29 cellular contexts compared by ENCODE assay signal in genomic region chr10:75083972-75084833, GRCh38. TPM values are rescaled to one million over a fixed set of nuclear protein-coding genes. Genes with fewer than 3 reads are reported as not detected.
A peak's percentile ranks its signal among the peaks of the same experiment; 100 is the strongest.
DNase-seq lines count a peak whose midpoint lies in the region; ATAC-seq and TF ChIP-seq lines count a peak whose summit lies in the region.
"Had no signal": no experiment of that assay in that cellular context is flagged by ENCODE, and none has a peak within 500 bp of the region (broad histone marks: within the 10 kb centered on the region; RNA-seq: fewer than 3 reads in every experiment).

No MANE protein-coding gene starts in this region.

- no peak overlapping the region for H3K4me3 Mint-ChIP-seq in activated naive CD8-positive, alpha-beta T cell treated with anti-CD3 and anti-CD28 coated beads for 36 hours
- H3K4me3 Mint-ChIP-seq in CD4-positive, alpha-beta memory T cell = no peak overlapping the region
- H3K4me3 Mint-ChIP-seq: activated CD8-positive, alpha-beta T cell treated with anti-CD3 and anti-CD28 coated beads, Interleukin-2, amount 10 ng/mL, durations not matched to agents 7 days and 5 days; CD8-positive, alpha-beta memory T cell had no signal

- intact Hi-C loops in CD4-positive, alpha-beta memory T cell (cut with micrococcal nuclease) = no loop called here

- DNase-seq in fibroblast of mammary gland (ENCODE audit: low read depth) (peak; percentile 67), neuronal stem cell (ENCODE audit: low spot score) (no peak), NCI-H524 treated with DMSO at 0.1 percent for 48 hours (lab: John Stamatoyannopoulos, UW) (no peak)
- no peak for DNase-seq in activated naive CD8-positive, alpha-beta T cell treated with anti-CD3 and anti-CD28 coated beads for 36 hours
- DNase-seq in stimulated activated CD4-positive, alpha-beta T cell treated with anti-CD3 and anti-CD28 coated beads, Interleukin-4, amount 100 ng/mL, for 24 hours = no peak
- DNase-seq in CD4-positive, alpha-beta memory T cell = no peak
- DNase-seq: ACHN; activated CD4-positive, CD25-positive, alpha-beta regulatory T cell treated with anti-CD3 and anti-CD28 coated beads, Interleukin-2, amount 50 U/mL, for 72 hours; activated CD8-positive, alpha-beta T cell treated with anti-CD3 and anti-CD28 coated beads, Interleukin-2, amount 10 ng/mL, durations not matched to agents 7 days and 5 days; activated naive CD4-positive, alpha-beta T cell treated with Interleukin-2 at 50 U/mL for 16 hours; activated T-cell treated with anti-CD3 and anti-CD28 coated beads, Interleukin-2, amount 50 U/mL, for 1 hour; CD8-positive, alpha-beta memory T cell; cerebellar nuclear complex; DMS53; effector CD4-positive, alpha-beta T cell; GOT3; lower lobe of right lung; NCI-H1092; NCI-H2029 treated with DMSO at 0.1 percent for 48 hours; NCI-H446; occipital lobe; right lobe of liver; stimulated activated CD4-positive, alpha-beta T cell treated with anti-CD3 and anti-CD28 coated beads, Interleukin-15, amount 100 ng/mL, for 24 hours; T-helper 9 cell; uterus had no signal

- no peak overlapping the region for H2AK5ac ChIP-seq in neuronal stem cell (ENCODE audit: low read depth, low read length)

- H4K91ac ChIP-seq in neuronal stem cell (ENCODE audit: low read depth, low read length, poor library complexity) = no peak overlapping the region

- no peaks in the 10 kb centered on the region for H3K4me1 Mint-ChIP-seq in activated naive CD8-positive, alpha-beta T cell treated with anti-CD3 and anti-CD28 coated beads for 36 hours
- peaks cover 3 to 4% (median 4%) of the 10 kb centered on the region in 4 donors for H3K4me1 Mint-ChIP-seq in CD4-positive, alpha-beta memory T cell

- CTCF ChIA-PET in CD4-positive, alpha-beta memory T cell (lab: Charles Lee; ENCODE audit: partially characterized antibody) = interaction anchor here (1.2 kb wide), 1 partner anchor 14 kb away, joined by 5 read pairs; no protein-coding TSS in a partner anchor

- peak overlapping the region in 7 of 11 experiments; percentile 36 to 65 (median 56); a peak in 13 of 22 replicates for H3K4me2 ChIP-seq in BLaER1 treated with 17β-estradiol and CSF1 and Interleukin-3, amounts not matched to agents 10 nM and 100 nM
- no peak overlapping the region for H3K4me2 ChIP-seq in neuronal stem cell (ENCODE audit: insufficient read depth, low read length, poor library complexity, severe bottlenecking)

- no peak overlapping the region for H3K14ac ChIP-seq in neuronal stem cell (ENCODE audit: low read length)

- POLR2A ChIA-PET in CD4-positive, alpha-beta memory T cell (lab: Charles Lee; ENCODE audit: partially characterized antibody) = no interaction called here

- no peak overlapping the region for H2BK12ac ChIP-seq in neuronal stem cell (ENCODE audit: low read length)

- H3K27me3 ChIP-seq in BLaER1 treated with 17β-estradiol and CSF1 and Interleukin-3, amounts not matched to agents 10 nM and 100 nM = no peaks in the 10 kb centered on the region
- H3K27me3 ChIP-seq in neuronal stem cell (ENCODE audit: control insufficient read depth in 3 of 3, insufficient read depth in 3 of 3, low read depth in 1 of 3, low read length in 3 of 3) = no peaks in the 10 kb centered on the region
- no peaks in the 10 kb centered on the region for H3K27me3 ChIP-seq in CD4-positive, alpha-beta memory T cell (ENCODE audit: insufficient read depth, low read length)
- H3K27me3 ChIP-seq: ascending aorta, right lobe of liver, uterus had no signal

- peak overlapping the region; percentile 39 for H2AFZ ChIP-seq in neuronal stem cell (ENCODE audit: low read length)

- H2BK120ac ChIP-seq in neuronal stem cell (ENCODE audit: low read depth, low read length) = no peak overlapping the region

- H3K79me1 ChIP-seq in neuronal stem cell (ENCODE audit: low read depth, low read length) = peaks cover 2% of the 10 kb centered on the region

- H3K4ac ChIP-seq in neuronal stem cell (ENCODE audit: low read length) = no peak overlapping the region

- H3K27ac ChIP-seq in BLaER1 treated with 17β-estradiol and CSF1 and Interleukin-3, amounts not matched to agents 10 nM and 100 nM = no peak overlapping the region
- H3K27ac ChIP-seq in neuronal stem cell (replicated peaks; ENCODE audit: low read length) = peak overlapping the region; percentile 17
- no peak overlapping the region for H3K27ac ChIP-seq in CD4-positive, alpha-beta memory T cell (ENCODE audit: low read depth, low read length)
- H3K27ac ChIP-seq: ascending aorta, lower lobe of right lung, right lobe of liver, uterus had no signal

- no CpG with 5 or more reads among the region's 10 CpGs for WGBS in neuronal stem cell (ENCODE audit: extremely low coverage in 2 of 2, insufficient read length in 2 of 2, insufficient replicate concordance in 1 of 2), 2 donors

- no peak overlapping the region for H4K8ac ChIP-seq in neuronal stem cell (ENCODE audit: low read depth, low read length)

- H3K36me3 ChIP-seq in BLaER1 treated with 17β-estradiol and CSF1 and Interleukin-3, amounts not matched to agents 10 nM and 100 nM = no peaks in the 10 kb centered on the region
- no peaks in the 10 kb centered on the region for H3K36me3 ChIP-seq in neuronal stem cell (replicated peaks in 1 of 2; ENCODE audit: control insufficient read depth in 2 of 2, insufficient read depth in 2 of 2, low read length in 2 of 2)
- no peaks in the 10 kb centered on the region for H3K36me3 ChIP-seq in CD4-positive, alpha-beta memory T cell (ENCODE audit: insufficient read depth, low read length)
- H3K36me3 ChIP-seq: ascending aorta, lower lobe of right lung, right lobe of liver, uterus had no signal

- peaks cover 6% of the 10 kb centered on the region for H3K9me3 Mint-ChIP-seq in activated naive CD8-positive, alpha-beta T cell treated with anti-CD3 and anti-CD28 coated beads for 36 hours
- peaks cover 0 to 8% (median 4%) of the 10 kb centered on the region in 8 donors for H3K9me3 Mint-ChIP-seq in CD4-positive, alpha-beta memory T cell

- peak overlapping the region; percentile 13 for H3K18ac ChIP-seq in neuronal stem cell (ENCODE audit: low read length)

- TF ChIP-seq CTCF in fibroblast of mammary gland (conservative IDR thresholded peaks at IDR 0.05; ENCODE audit: control insufficient read depth, insufficient read depth, low read depth, low read length) = no peak

- H3K27me3 Mint-ChIP-seq in activated naive CD8-positive, alpha-beta T cell treated with anti-CD3 and anti-CD28 coated beads for 36 hours = no peaks in the 10 kb centered on the region
- H3K27me3 Mint-ChIP-seq in CD4-positive, alpha-beta memory T cell = no peaks in the 10 kb centered on the region

- no peaks in the 10 kb centered on the region for H3K36me3 Mint-ChIP-seq in activated naive CD8-positive, alpha-beta T cell treated with anti-CD3 and anti-CD28 coated beads for 36 hours
- H3K36me3 Mint-ChIP-seq in CD4-positive, alpha-beta memory T cell = peaks cover 0 to 3% of the 10 kb centered on the region in 2 donors

- H3K4me1 ChIP-seq in BLaER1 treated with 17β-estradiol and CSF1 and Interleukin-3, amounts not matched to agents 10 nM and 100 nM = peaks cover 0 to 18% (median 13%) of the 10 kb centered on the region in 10 experiments; a peak in 15 of 20 replicates
- peaks cover 13 to 31% of the 10 kb centered on the region in 2 donors for H3K4me1 ChIP-seq in neuronal stem cell (ENCODE audit: control insufficient read depth in 2 of 2, insufficient read depth in 1 of 2, low read depth in 1 of 2, low read length in 2 of 2)
- H3K4me1 ChIP-seq in CD4-positive, alpha-beta memory T cell (ENCODE audit: insufficient read depth, low read length) = peaks cover 3% of the 10 kb centered on the region
- H3K4me1 ChIP-seq: ascending aorta, lower lobe of right lung, right lobe of liver, uterus had no signal

- H3K23ac ChIP-seq in neuronal stem cell (ENCODE audit: low read depth, low read length, poor library complexity) = no peak overlapping the region

- peak; percentile 93 for ATAC-seq in SK-N-SH treated with all-trans-retinoic acid at 6 μM for 48 hours
- ATAC-seq: activated CD8-positive, alpha-beta T cell treated with anti-CD3 and anti-CD28 coated beads, Interleukin-2, amount 10 ng/mL, durations not matched to agents 7 days and 5 days; esophagus mucosa; lower lobe of right lung; right lobe of liver had no signal

- no peak overlapping the region for H2BK15ac ChIP-seq in neuronal stem cell (ENCODE audit: low read length)

- H3K9me3 ChIP-seq in BLaER1 treated with 17β-estradiol and CSF1 and Interleukin-3, amounts not matched to agents 10 nM and 100 nM (replicated peaks in 1 of 11) = peaks cover 0 to 11% (median 6%) of the 10 kb centered on the region in 11 experiments; a peak in 10 of 22 replicates
- H3K9me3 ChIP-seq in neuronal stem cell (replicated peaks in 1 of 2; ENCODE audit: control insufficient read depth in 2 of 2, insufficient read depth in 1 of 2, low read depth in 1 of 2, low read length in 2 of 2) = peaks cover 4 to 5% of the 10 kb centered on the region in 2 donors
- no peaks in the 10 kb centered on the region for H3K9me3 ChIP-seq in CD4-positive, alpha-beta memory T cell (ENCODE audit: control insufficient read depth in 1 of 2, low read length in 2 of 2)
- H3K9me3 ChIP-seq: ascending aorta, lower lobe of right lung, right lobe of liver, uterus had no signal

- H2BK5ac ChIP-seq in neuronal stem cell (ENCODE audit: low read length) = no peak overlapping the region

- no peak overlapping the region for H3K4me3 ChIP-seq in BLaER1 treated with 17β-estradiol and CSF1 and Interleukin-3, amounts not matched to agents 10 nM and 100 nM
- H3K4me3 ChIP-seq in fibroblast of mammary gland (ENCODE audit: control insufficient read depth, low read depth, low read length) (no peak overlapping the region), neuronal stem cell (ENCODE audit: low read length in 2 of 2) (no peak overlapping the region)
- no peak overlapping the region for H3K4me3 ChIP-seq in CD4-positive, alpha-beta memory T cell (ENCODE audit: low read length in 2 of 2)
- H3K4me3 ChIP-seq: ascending aorta, lower lobe of right lung, right lobe of liver, uterus had no signal

- no peaks in the 10 kb centered on the region for H4K20me1 ChIP-seq in BLaER1 treated with 17β-estradiol and CSF1 and Interleukin-3, amounts not matched to agents 10 nM and 100 nM

- no peak overlapping the region for H3K9ac ChIP-seq in BLaER1 treated with 17β-estradiol and CSF1 and Interleukin-3, amounts not matched to agents 10 nM and 100 nM
- no peak overlapping the region for H3K9ac ChIP-seq in neuronal stem cell (ENCODE audit: low read depth, low read length, poor library complexity)

- H3K27ac Mint-ChIP-seq in activated naive CD8-positive, alpha-beta T cell treated with anti-CD3 and anti-CD28 coated beads for 36 hours = no peak overlapping the region
- no peak overlapping the region for H3K27ac Mint-ChIP-seq in CD4-positive, alpha-beta memory T cell
- H3K27ac Mint-ChIP-seq: activated CD8-positive, alpha-beta T cell treated with anti-CD3 and anti-CD28 coated beads, Interleukin-2, amount 10 ng/mL, durations not matched to agents 7 days and 5 days; CD8-positive, alpha-beta memory T cell had no signal

TF ChIP-seq in SK-N-SH treated with all-trans-retinoic acid at 6 μM for 48 hours, 23 proteins besides CTCF, POLR2A, EP300 and RAD21 (continues in another document):
- TF ChIP-seq SNAI2 (CRISPR knock-in tag; IDR thresholded peaks at IDR 0.05) = no peak

RNA-seq across cellular contexts. Expression of gene SAMD8, which starts 27.3 kb away (rescaled TPM):
- polyA plus RNA-seq in neuronal stem cell (2013, experiment 1 of 2) = 11.4 TPM
- 12.2 TPM for polyA plus RNA-seq in neuronal stem cell (2013, experiment 2 of 2)
- total RNA-seq in activated naive CD8-positive, alpha-beta T cell treated with anti-CD3 and anti-CD28 coated beads for 36 hours = 10 to 100 TPM; 15.9 to 17.3 TPM
- total RNA-seq in CD4-positive, alpha-beta memory T cell = 10 to 100 TPM; 17.9 to 20.6 TPM
- 10 to 100 TPM in 1 of 2 donors, 1 to 10 TPM in 1; 6.9 to 10.8 TPM for polyA plus RNA-seq in CD4-positive, alpha-beta memory T cell
